12 cellular contexts compared by ENCODE assay signal in the genomic region with DNA sequence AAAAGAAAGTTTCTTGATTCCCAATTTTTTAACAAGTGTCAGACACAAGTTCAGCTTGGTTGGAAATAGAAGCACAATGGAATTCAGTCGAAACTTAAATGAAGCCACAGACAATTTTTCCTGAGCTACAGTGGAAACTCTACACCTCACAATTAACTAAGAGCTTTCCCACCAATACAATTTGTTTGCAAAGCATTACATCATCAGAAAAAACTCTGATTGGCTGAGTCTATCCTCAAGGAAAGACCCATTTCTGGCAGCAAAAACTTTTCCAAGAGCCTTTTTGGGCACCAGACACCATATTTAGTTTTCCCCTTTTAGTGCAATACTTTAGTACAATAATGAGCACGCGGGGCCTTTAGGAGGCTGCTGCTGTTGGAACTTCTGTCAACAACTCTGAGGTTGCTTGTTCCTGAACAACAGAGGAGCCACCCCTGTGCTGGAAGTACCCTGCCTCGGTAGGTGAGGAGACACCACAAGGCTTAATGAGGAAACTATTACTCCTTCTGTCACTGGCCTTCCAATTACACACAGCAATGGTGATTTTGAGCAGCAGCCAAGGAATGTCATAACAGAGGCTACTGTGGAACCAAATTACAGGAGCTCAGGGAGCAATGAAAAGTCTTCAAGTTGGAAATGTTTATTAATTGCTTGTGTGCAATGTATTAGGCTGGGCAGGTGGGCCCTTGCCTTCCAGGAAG.
DNase-seq lines count a peak whose midpoint lies in the region; ATAC-seq, FAIRE-seq and TF ChIP-seq lines count a peak whose summit lies in the region.
"Had no signal": no experiment of that assay in that cellular context is flagged by ENCODE, and none has a peak within 500 bp of the region (broad histone marks: within the 10 kb centered on the region; RNA-seq: fewer than 3 reads in every experiment).

No MANE protein-coding gene starts in this region.

- no peak overlapping the region for H3K4ac ChIP-seq in H1 (replicated peaks; ENCODE audit: insufficient read length, low read depth, low read length)

- no peak overlapping the region for H3K9ac ChIP-seq in H1 (replicated peaks in 1 of 4; ENCODE audit: extremely low read depth in 1 of 4, low read depth in 3 of 4, low read length in 3 of 4)

- no peaks in the 10 kb centered on the region for H4K20me1 ChIP-seq in H1 (replicated peaks in 1 of 2; ENCODE audit: control insufficient read depth in 1 of 2, insufficient read depth in 2 of 2, low read length in 2 of 2)

- H3K27ac ChIP-seq in H1 (ENCODE audit: low read depth, low read length), result no peak overlapping the region
- H3K27ac ChIP-seq: 22Rv1 had no signal

- CTCF ChIA-PET in H1 (lab: Charles Lee; ENCODE audit: partially characterized antibody), result interaction anchor here (0.9 to 10.7 kb wide), 5 partner anchors 9 to 423 kb away, joined by 3 to 88 read pairs (median 3); a partner anchor contains a TSS

- H3K56ac ChIP-seq in H1 (replicated peaks; ENCODE audit: insufficient read length, low read depth, low read length), result no peak overlapping the region

- H2BK20ac ChIP-seq in H1 (ENCODE audit: low read length), result no peak overlapping the region

- H3K18ac ChIP-seq in H1 (ENCODE audit: extremely low read depth, low read length), result no peak overlapping the region

- no peak overlapping the region for H2AK5ac ChIP-seq in H1 (ENCODE audit: low read depth, low read length)

- no peak for TF ChIP-seq RAD21 in H1 (IDR thresholded peaks at IDR 0.05 in 1 of 2, conservative IDR thresholded peaks at IDR 0.05 in 1 of 2; ENCODE audit: low read depth in 2 of 2, low read length in 2 of 2)

- no peak overlapping the region for H3K4me2 ChIP-seq in H1 (ENCODE audit: insufficient read depth in 1 of 2, low read depth in 2 of 2, low read length in 2 of 2)

- H3K23ac ChIP-seq in H1 (ENCODE audit: insufficient read length), result no peak overlapping the region

- DNase-seq in DMS 273 (lab: John Stamatoyannopoulos, UW; ENCODE audit: unreplicated experiment) (peak; percentile 41), DMS 273 treated with DMSO at 0.1 percent for 48 hours (lab: John Stamatoyannopoulos, UW) (no peak), NCI-H446 (lab: John Stamatoyannopoulos, UW) (peak; percentile 21 to 57), H1 (ENCODE audit: low read depth in 1 of 2, low spot score in 2 of 2) (no peak), middle frontal gyrus (ENCODE audit: extremely low spot score, low spot score) (peak; percentile 29), HT-29 (ENCODE audit: low spot score) (no peak), HTR-8/SVneo (ENCODE audit: insufficient read length, low spot score) (no peak)
- DNase-seq: activated CD4-positive, alpha-beta T cell treated with anti-CD3 and anti-CD28 coated beads, Interleukin-2, amount 50 U/mL, for 4 hours had no signal

- H4K91ac ChIP-seq in H1 (replicated peaks; ENCODE audit: insufficient read length, low read length), result no peak overlapping the region

- POLR2A ChIA-PET in H1 (lab: Charles Lee; ENCODE audit: partially characterized antibody), result no interaction called here

- H4K5ac ChIP-seq in H1 (ENCODE audit: insufficient read length, low read depth, low read length), result no peak overlapping the region

- H3K79me2 ChIP-seq in H1 (ENCODE audit: control insufficient read depth in 1 of 2, insufficient read depth in 2 of 2, low read length in 2 of 2), result no peaks in the 10 kb centered on the region

- H2BK15ac ChIP-seq in H1 (ENCODE audit: low read length), result no peak overlapping the region

- no peaks in the 10 kb centered on the region for H3K79me1 ChIP-seq in H1 (ENCODE audit: low read depth, low read length)

- H3K36me3 ChIP-seq in H1 (ENCODE audit: control insufficient read depth in 2 of 4, insufficient read depth in 4 of 4, low read length in 3 of 4), result no peaks in the 10 kb centered on the region

- no peak overlapping the region for H2BK5ac ChIP-seq in H1 (ENCODE audit: low read depth, low read length)

- H3K27me3 ChIP-seq in H1 (replicated peaks in 1 of 4; ENCODE audit: control insufficient read depth in 3 of 4, extremely low read depth in 1 of 4, insufficient read depth in 3 of 4, low read length in 3 of 4), result no peaks in the 10 kb centered on the region

- ATAC-seq in HG03342 (IDR thresholded peaks at IDR 0.05; ENCODE audit: unreplicated experiment), result no peak
- ATAC-seq: activated T-helper 17 cell treated with anti-CD3 and anti-CD28 coated beads, Interleukin-2, amount 50 U/mL, for 72 hours; Panc1 had no signal

- no peak for TF ChIP-seq CTCF in H1 (IDR thresholded peaks at IDR 0.05; ENCODE audit: control extremely low read depth in 1 of 3, insufficient read depth in 1 of 3, low read depth in 1 of 3, low read length in 3 of 3)

- WGBS in H1 (ENCODE audit: extremely low coverage in 1 of 2, insufficient coverage in 1 of 2, insufficient read length in 1 of 2, insufficient replicate concordance in 2 of 2, low coverage in 1 of 2, low lambda C conversion rate in 2 of 2, missing lambda C conversion rate in 1 of 2), 2 experiments, result 91% methylated on average over 4 of the region's 4 CpGs; no CpG with 5 or more reads in 1 of the 2 experiments

- H3K9me3 ChIP-seq in H1 (ENCODE audit: insufficient read depth in 2 of 2, low read depth in 1 of 2, low read length in 1 of 2), result no peaks in the 10 kb centered on the region; a peak in 1 of 4 replicates

- H3K4me1 ChIP-seq in H1 (replicated peaks in 1 of 4; ENCODE audit: control insufficient read depth in 3 of 4, insufficient read depth in 4 of 4, low read length in 3 of 4), result peaks cover 0 to 15% (median 9%) of the 10 kb centered on the region in 4 experiments; a peak in 6 of 7 replicates

- H3K4me3 ChIP-seq in H1 (ENCODE audit: extremely low read depth in 1 of 4, insufficient read depth in 2 of 4, low read depth in 3 of 4, low read length in 4 of 4), result no peak overlapping the region

- no peak for TF ChIP-seq EP300 in H1 (IDR thresholded peaks at IDR 0.05; ENCODE audit: borderline replicate concordance in 1 of 2, low read depth in 2 of 2, low read length in 2 of 2)

- no peak overlapping the region for H4K8ac ChIP-seq in H1 (ENCODE audit: extremely low read depth, insufficient read depth, low read length)

- no peak overlapping the region for H3K14ac ChIP-seq in H1 (ENCODE audit: insufficient read length)

- H3K23me2 ChIP-seq in H1 (ENCODE audit: low read depth, low read length), result no peaks in the 10 kb centered on the region; the same call in 1 of the 2 replicates

- no peak overlapping the region for H2BK120ac ChIP-seq in H1 (replicated peaks; ENCODE audit: low read depth, low read length)

- no peak for TF ChIP-seq POLR2A in H1 (IDR thresholded peaks at IDR 0.05; ENCODE audit: control extremely low read depth in 1 of 2, low read depth in 2 of 2, low read length in 2 of 2)

- no peak overlapping the region for H2BK12ac ChIP-seq in H1 (ENCODE audit: low read depth, low read length)

- no peak overlapping the region for H2AFZ ChIP-seq in H1 (ENCODE audit: low read length)

- FAIRE-seq in H1 (lab: Jason Lieb, UNC), result peak; percentile 7
- FAIRE-seq in HTR-8/SVneo (lab: Jason Lieb, UNC), result no peak

TF ChIP-seq in H1, 55 proteins besides CTCF, POLR2A, EP300 and RAD21:
- TF ChIP-seq CHD2 (IDR thresholded peaks at IDR 0.05; ENCODE audit: low read length), result no peak
- no peak for TF ChIP-seq SAP30 (IDR thresholded peaks at IDR 0.05; ENCODE audit: insufficient read depth, insufficient replicate concordance, low read length)
- TF ChIP-seq MAFK (IDR thresholded peaks at IDR 0.05; ENCODE audit: low read depth, low read length), result no peak

Comparison
In these comparisons a context has a peak if more than half of its experiments do, and no peak if none do; other contexts are left out.
1. DNase-seq: peak in DMS 273 (single experiment), NCI-H446 (2 of 2) and middle frontal gyrus (single experiment); none in DMS 273 treated with DMSO at 0.1 percent for 48 hours (single experiment), H1 (0 of 2), HT-29 (single experiment) and HTR-8/SVneo (single experiment).